ENCODE assay signal across 8 cellular contexts in genomic region chr1:24932284-24932683, GRCh38. TPM values are rescaled to one million over a fixed set of nuclear protein-coding genes. Genes with fewer than 3 reads are reported as not detected.
DNase-seq lines count a peak whose midpoint lies in the region; ATAC-seq, FAIRE-seq and TF ChIP-seq lines count a peak whose summit lies in the region.

No MANE protein-coding gene starts in this region.

- H4K20me1 ChIP-seq in astrocyte (ENCODE audit: insufficient read depth, low read length) (peaks cover 27% of the 10 kb centered on the region), keratinocyte (ENCODE audit: control insufficient read depth, extremely low read depth, insufficient read depth, low read length) (no peaks in the 10 kb centered on the region)

- no peak overlapping the region for H3K4me3 Mint-ChIP-seq in astrocyte (ENCODE audit: unreplicated experiment)

- H3K9ac ChIP-seq in astrocyte (ENCODE audit: low read length), result no peak overlapping the region
- H3K9ac ChIP-seq in keratinocyte (ENCODE audit: control insufficient read depth, extremely low read depth, insufficient read depth, low read length), result no peak overlapping the region

- no peaks in the 10 kb centered on the region for H3K79me2 ChIP-seq in astrocyte (ENCODE audit: insufficient read depth, low read length)
- no peaks in the 10 kb centered on the region for H3K79me2 ChIP-seq in keratinocyte (ENCODE audit: control insufficient read depth, insufficient read depth, low read length)

- H3K4me3 ChIP-seq in AG09309 (ENCODE audit: control insufficient read depth, low read depth, low read length) (no peak overlapping the region), astrocyte (ENCODE audit: insufficient read depth, low read depth, low read length) (no peak overlapping the region), keratinocyte (ENCODE audit: control insufficient read depth in 2 of 3, extremely low read depth in 1 of 3, insufficient read depth in 2 of 3, low read depth in 1 of 3, low read length in 3 of 3) (no peak overlapping the region)

- H3K27me3 ChIP-seq in astrocyte (ENCODE audit: insufficient read depth, low read length) (peaks cover 77% of the 10 kb centered on the region), keratinocyte (ENCODE audit: control insufficient read depth, extremely low read depth, insufficient read depth, low read length) (peaks cover 81% of the 10 kb centered on the region)

- H3K4me1 ChIP-seq in astrocyte (ENCODE audit: insufficient read depth, low read length), result peaks cover 2% of the 10 kb centered on the region
- peaks cover 6% of the 10 kb centered on the region for H3K4me1 ChIP-seq in keratinocyte (ENCODE audit: control insufficient read depth, extremely low read depth, insufficient read depth, low read length)

- H3K36me3 ChIP-seq in astrocyte (ENCODE audit: insufficient read depth, low read length) (no peaks in the 10 kb centered on the region), keratinocyte (ENCODE audit: control insufficient read depth in 2 of 2, extremely low read depth in 1 of 2, insufficient read depth in 2 of 2, low read length in 2 of 2) (no peaks in the 10 kb centered on the region)

- no peak for DNase-seq in AG09309 (ENCODE audit: low read depth)
- peak; percentile 15 for DNase-seq in HCEC 1CT
- DNase-seq in T-helper 1 cell, result peak in 3 of 5 donors; percentile 52 to 64 (median 53)
- DNase-seq in astrocyte (ENCODE audit: low read depth), result no peak
- no peak for DNase-seq in keratinocyte (ENCODE audit: low read depth, low spot score)
- DNase-seq in stimulated activated CD4-positive, alpha-beta T cell treated with anti-CD3 and anti-CD28 coated beads, TNF-alpha, amount 100 ng/mL, for 48 hours (ENCODE audit: low read depth in 3 of 3), result peak in 2 of 3 donors; percentile 49 to 55
- DNase-seq in SK-N-DZ (ENCODE audit: low spot score), result no peak

- H3K4me1 Mint-ChIP-seq in astrocyte (ENCODE audit: low read depth, unreplicated experiment), result no peaks in the 10 kb centered on the region

- H3K27ac ChIP-seq in astrocyte (ENCODE audit: low read depth, low read length) (no peak overlapping the region), keratinocyte (ENCODE audit: control insufficient read depth, insufficient read depth, low read length) (no peak overlapping the region)

- H3K9me3 Mint-ChIP-seq in astrocyte (ENCODE audit: unreplicated experiment), result peaks cover 12% of the 10 kb centered on the region

- no peak for FAIRE-seq in astrocyte (lab: Jason Lieb, UNC)
- FAIRE-seq in keratinocyte (lab: Jason Lieb, UNC), result no peak

- H3K27ac Mint-ChIP-seq in astrocyte (ENCODE audit: unreplicated experiment), result peak overlapping the region; percentile 77

- no peaks in the 10 kb centered on the region for H3K36me3 Mint-ChIP-seq in astrocyte (ENCODE audit: low read depth, unreplicated experiment)

- H3K27me3 Mint-ChIP-seq in astrocyte (ENCODE audit: low read depth, unreplicated experiment), result peaks cover 71% of the 10 kb centered on the region

- no peak for ATAC-seq in HG03432 (IDR thresholded peaks at IDR 0.05; ENCODE audit: unreplicated experiment)

- TF ChIP-seq CTCF in AG09309 (IDR thresholded peaks at IDR 0.05; ENCODE audit: control insufficient read depth, insufficient read depth, low read depth, low read length, missing control alignments) (peak; percentile 40), astrocyte (IDR thresholded peaks at IDR 0.05; ENCODE audit: insufficient read depth, low read depth, low read length) (no peak), keratinocyte (optimal IDR thresholded peaks at IDR 0.05 in 1 of 3, IDR thresholded peaks at IDR 0.05 in 1 of 3, conservative IDR thresholded peaks at IDR 0.05 in 1 of 3; ENCODE audit: extremely low read depth in 1 of 3, insufficient read depth in 2 of 3, low read length in 3 of 3) (peak in 2 of 3 experiments; percentile 56 to 78)

- dilution Hi-C loops in keratinocyte (cut with MboI; ENCODE audit: extremely low pct_ligation_motif_present, low sequenced_read_pairs), result loop anchor here (25.0 kb wide), 1 partner anchor 280 kb away; no protein-coding TSS in a partner anchor

- no peaks in the 10 kb centered on the region for H3K9me1 ChIP-seq in keratinocyte (ENCODE audit: control insufficient read depth, extremely low read depth, insufficient read depth, low read length)

- H2AFZ ChIP-seq in astrocyte (ENCODE audit: low read depth, low read length) (no peak overlapping the region), keratinocyte (ENCODE audit: control insufficient read depth, low read length) (no peak overlapping the region)

- peak overlapping the region; percentile 52 for H3K4me2 ChIP-seq in astrocyte (ENCODE audit: low read length)
- peak overlapping the region; percentile 48 for H3K4me2 ChIP-seq in keratinocyte (ENCODE audit: control insufficient read depth, extremely low read depth, insufficient read depth, low read depth, low read length)

- H3K9me3 ChIP-seq in astrocyte (ENCODE audit: insufficient read depth, low read depth, low read length) (no peaks in the 10 kb centered on the region), keratinocyte (ENCODE audit: control insufficient read depth, low read depth, low read length) (no peaks in the 10 kb centered on the region)

RNA-seq across cellular contexts. Expression of gene RUNX3, which starts 2.2 kb away (rescaled TPM):
- 2.1 and 2.5 TPM in 2 replicates for total RNA-seq in astrocyte
- 0.01 to 0.10 TPM in 2 of 3 replicates, not detected in the other for polyA plus RNA-seq in keratinocyte
- polyA plus RNA-seq in keratinocyte (2011; ENCODE audit: low read depth), result 0.17 TPM
- 0.12 TPM in 1 of 2 replicates, not detected in the other for polyA plus RNA-seq in keratinocyte (2011; cell fraction: cytosol; rRNA removed)
- not detected in 2 replicates for polyA plus RNA-seq in keratinocyte (2011; cell fraction: nucleus; rRNA removed)
- polyA plus RNA-seq in keratinocyte (2012; ENCODE audit: low replicate concordance), result 0.03 and 0.51 TPM in 2 replicates
- 0.16 TPM in 1 of 3 replicates, not detected in the others for polyA minus RNA-seq in keratinocyte
- polyA minus RNA-seq in keratinocyte (2011; cell fraction: cytosol; rRNA and poly(A)+ RNA removed), result not detected
- 0.23 TPM in 1 of 2 replicates, not detected in the other for polyA minus RNA-seq in keratinocyte (2011; cell fraction: nucleus; rRNA and poly(A)+ RNA removed)
- 0.05 TPM in 1 of 2 replicates, not detected in the other for polyA plus RNA-seq in SK-N-DZ (2014; cell fraction: cytosol; rRNA removed)
- not detected in 2 replicates for polyA plus RNA-seq in SK-N-DZ (2014; cell fraction: nucleus; rRNA removed)

Comparison
In these comparisons a context has a peak if more than half of its experiments do, and no peak if none do; other contexts are left out.
1. DNase-seq: peak in HCEC 1CT (single experiment), T-helper 1 cell (3 of 5) and stimulated activated CD4-positive, alpha-beta T cell treated with anti-CD3 and anti-CD28 coated beads, TNF-alpha, amount 100 ng/mL, for 48 hours (2 of 3); none in AG09309 (single experiment), astrocyte (single experiment), keratinocyte (single experiment) and SK-N-DZ (single experiment).